ENCODE assay signal across 24 cellular contexts in the genomic region with DNA sequence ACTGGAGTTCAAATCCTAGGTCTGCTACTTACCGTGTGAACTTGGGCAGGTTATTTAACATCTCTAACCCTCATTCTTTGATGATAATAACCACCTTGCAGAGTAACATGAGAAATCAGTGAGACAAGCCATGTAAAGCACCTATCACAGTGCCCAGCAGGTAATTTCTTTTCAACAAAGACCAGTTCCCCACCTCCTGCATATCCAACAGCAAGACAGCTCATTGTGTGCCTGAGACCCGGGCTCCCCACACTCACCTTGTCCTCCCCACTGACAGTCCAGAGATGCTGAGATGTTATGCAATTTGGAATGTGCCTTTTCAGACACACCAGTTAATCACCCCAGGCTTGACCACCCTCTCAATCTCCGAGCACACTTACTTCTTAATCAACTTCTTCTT.
DNase-seq lines count a peak whose midpoint lies in the region; ATAC-seq lines count a peak whose summit lies in the region.
"Had no signal": no experiment of that assay in that cellular context is flagged by ENCODE, and none has a peak within 500 bp of the region (broad histone marks: within the 10 kb centered on the region; RNA-seq: fewer than 3 reads in every experiment).

No MANE protein-coding gene starts in this region.

- DNase-seq in activated CD4-positive, alpha-beta T cell treated with anti-CD3 and anti-CD28 coated beads, Interleukin-2, amount 10 ng/mL, durations not matched to agents 24 days and 14 days = peak; percentile 21
- no peak for DNase-seq in activated CD4-positive, alpha-beta T cell treated with anti-CD3 and anti-CD28 coated beads for 4 hours
- peak; percentile 5 for DNase-seq in H7
- peak; percentile 23 for DNase-seq in iPS-NIHi11 (ENCODE audit: low spot score)
- no peak for DNase-seq in activated naive CD4-positive, alpha-beta T cell treated with Interleukin-2 at 50 U/mL for 16 hours
- DNase-seq: 8988T; ACHN; BE2C; C1 segment of cervical spinal cord; CD4-positive, alpha-beta memory T cell; CD4-positive, CD25-positive, alpha-beta regulatory T cell; CD8-positive, alpha-beta memory T cell; COR-L47; DMS 273 treated with DMSO at 0.1 percent for 48 hours; DMS153; DMS53; DMS79; DND-41; EL; GDM1 had no signal

- H3K27me3 Mint-ChIP-seq in activated CD4-positive, alpha-beta T cell treated with anti-CD3 and anti-CD28 coated beads, Interleukin-2, amount 10 ng/mL, durations not matched to agents 24 days and 14 days = no peaks in the 10 kb centered on the region
- H3K27me3 Mint-ChIP-seq: CD4-positive, alpha-beta memory T cell; CD4-positive, CD25-positive, alpha-beta regulatory T cell had no signal

- no peaks in the 10 kb centered on the region for H3K9me3 Mint-ChIP-seq in activated CD4-positive, alpha-beta T cell treated with anti-CD3 and anti-CD28 coated beads, Interleukin-2, amount 10 ng/mL, durations not matched to agents 24 days and 14 days
- H3K9me3 Mint-ChIP-seq: CD4-positive, alpha-beta memory T cell; CD8-positive, alpha-beta memory T cell had no signal

- H3K27ac Mint-ChIP-seq in activated CD4-positive, alpha-beta T cell treated with anti-CD3 and anti-CD28 coated beads, Interleukin-2, amount 10 ng/mL, durations not matched to agents 24 days and 14 days = no peak overlapping the region
- H3K27ac Mint-ChIP-seq: CD14-positive monocyte; CD4-positive, alpha-beta memory T cell; CD4-positive, CD25-positive, alpha-beta regulatory T cell; CD8-positive, alpha-beta memory T cell had no signal

- H3K4me3 ChIP-seq in H7 (ENCODE audit: insufficient read depth, low read depth, low read length) = no peak overlapping the region
- H3K4me3 ChIP-seq: BLaER1, GM12878 had no signal

- H3K27me3 ChIP-seq in H7 (ENCODE audit: control insufficient read depth, insufficient read depth, low read length) = no peaks in the 10 kb centered on the region
- H3K27me3 ChIP-seq: BE2C, BLaER1 had no signal

- H3K36me3 Mint-ChIP-seq in activated CD4-positive, alpha-beta T cell treated with anti-CD3 and anti-CD28 coated beads, Interleukin-2, amount 10 ng/mL, durations not matched to agents 24 days and 14 days (ENCODE audit: low read depth) = no peaks in the 10 kb centered on the region
- H3K36me3 Mint-ChIP-seq: CD14-positive monocyte; CD4-positive, alpha-beta memory T cell; CD4-positive, CD25-positive, alpha-beta regulatory T cell; CD8-positive, alpha-beta memory T cell had no signal

- no peak overlapping the region for H3K4me3 Mint-ChIP-seq in activated CD4-positive, alpha-beta T cell treated with anti-CD3 and anti-CD28 coated beads, Interleukin-2, amount 10 ng/mL, durations not matched to agents 24 days and 14 days
- H3K4me3 Mint-ChIP-seq: CD14-positive monocyte; CD4-positive, alpha-beta memory T cell; CD4-positive, CD25-positive, alpha-beta regulatory T cell; CD8-positive, alpha-beta memory T cell had no signal

- no peaks in the 10 kb centered on the region for H3K36me3 ChIP-seq in H7 (replicated peaks; ENCODE audit: control insufficient read depth, insufficient read depth, low read length)
- H3K36me3 ChIP-seq: BE2C, BLaER1 had no signal

- intact Hi-C loops in activated CD4-positive, alpha-beta T cell treated with anti-CD3 and anti-CD28 coated beads, Interleukin-2, amount 10 ng/mL, durations not matched to agents 24 days and 14 days (cut with micrococcal nuclease) = no loop called here

- no peaks in the 10 kb centered on the region for H3K4me1 Mint-ChIP-seq in activated CD4-positive, alpha-beta T cell treated with anti-CD3 and anti-CD28 coated beads, Interleukin-2, amount 10 ng/mL, durations not matched to agents 24 days and 14 days
- H3K4me1 Mint-ChIP-seq: CD14-positive monocyte; CD4-positive, alpha-beta memory T cell; CD4-positive, CD25-positive, alpha-beta regulatory T cell; CD8-positive, alpha-beta memory T cell had no signal

- ATAC-seq in HG03095 (IDR thresholded peaks at IDR 0.05; ENCODE audit: unreplicated experiment) = no peak
- ATAC-seq: GM12878 had no signal

Comparison
In these comparisons a context has a peak if more than half of its experiments do, and no peak if none do; other contexts are left out.
1. DNase-seq: peak in activated CD4-positive, alpha-beta T cell treated with anti-CD3 and anti-CD28 coated beads, Interleukin-2, amount 10 ng/mL, durations not matched to agents 24 days and 14 days (single experiment), H7 (single experiment) and iPS-NIHi11 (single experiment); none in activated CD4-positive, alpha-beta T cell treated with anti-CD3 and anti-CD28 coated beads for 4 hours (0 of 2) and activated naive CD4-positive, alpha-beta T cell treated with Interleukin-2 at 50 U/mL for 16 hours (single experiment).